25 cellular contexts compared by ENCODE assay signal in genomic region chr22:45621836-45622600, GRCh38.
"Had no signal": no experiment of that assay in that cellular context is flagged by ENCODE, and none has a peak within 500 bp of the region (broad histone marks: within the 10 kb centered on the region; RNA-seq: fewer than 3 reads in every experiment).

No MANE protein-coding gene starts in this region.

- DNase-seq: activated CD4-positive, alpha-beta memory T cell treated with anti-CD3 and anti-CD28 coated beads, Interleukin-2, amount 10 ng/mL, durations not matched to agents 7 days and 5 days; activated CD4-positive, alpha-beta T cell treated with anti-CD3 and anti-CD28 coated beads for 1 hour; activated CD4-positive, alpha-beta T cell treated with anti-CD3 and anti-CD28 coated beads for 4 hours; activated CD4-positive, alpha-beta T cell treated with anti-CD3 and anti-CD28 coated beads, Interleukin-2, amount 10 ng/mL, durations not matched to agents 7 days and 5 days; activated CD4-positive, alpha-beta T cell treated with anti-CD3 and anti-CD28 coated beads, Interleukin-2, amount 50 U/mL, for 4 hours; activated CD8-positive, alpha-beta memory T cell treated with anti-CD3 and anti-CD28 coated beads, Interleukin-2, amount 50 U/mL, for 48 hours; activated naive CD4-positive, alpha-beta T cell treated with anti-CD3 and anti-CD28 coated beads for 36 hours; activated naive CD8-positive, alpha-beta T cell treated with anti-CD3 and anti-CD28 coated beads for 36 hours; activated naive CD8-positive, alpha-beta T cell treated with anti-CD3 and anti-CD28 coated beads, Interleukin-2, amount 50 U/mL, for 24 hours; activated T-cell treated with anti-CD3 and anti-CD28 coated beads for 4 hours; activated T-cell treated with anti-CD3 and anti-CD28 coated beads, Interleukin-2, amount 50 U/mL, for 24 hours; activated T-cell treated with anti-CD3 and anti-CD28 coated beads, Interleukin-2, amount 50 U/mL, for 72 hours; adrenal gland; amygdala; body of pancreas; caudate nucleus; colonic mucosa; effector memory CD4-positive, alpha-beta T cell; endodermal cell; foreskin fibroblast; T-helper 2 cell had no signal

- H3K4me3 ChIP-seq: adrenal gland, body of pancreas, colonic mucosa, dorsolateral prefrontal cortex had no signal

- H3K4me3 Mint-ChIP-seq: activated CD4-positive, alpha-beta memory T cell treated with anti-CD3 and anti-CD28 coated beads, Interleukin-2, amount 10 ng/mL, durations not matched to agents 7 days and 5 days; activated CD4-positive, alpha-beta T cell treated with anti-CD3 and anti-CD28 coated beads, Interleukin-2, amount 10 ng/mL, durations not matched to agents 7 days and 5 days; activated naive CD4-positive, alpha-beta T cell treated with anti-CD3 and anti-CD28 coated beads for 36 hours; activated naive CD4-positive, alpha-beta T cell treated with anti-CD3 and anti-CD28 coated beads, Interleukin-2, amount 50 U/mL, for 24 hours; activated naive CD8-positive, alpha-beta T cell treated with anti-CD3 and anti-CD28 coated beads for 36 hours; activated naive CD8-positive, alpha-beta T cell treated with anti-CD3 and anti-CD28 coated beads, Interleukin-2, amount 50 U/mL, for 24 hours; activated T-cell treated with anti-CD3 and anti-CD28 coated beads, Interleukin-2, amount 50 U/mL, for 24 hours; activated T-cell treated with anti-CD3 and anti-CD28 coated beads, Interleukin-2, amount 50 U/mL, for 72 hours; dendritic cell treated with granulocyte-macrophage colony-stimulating factor and Interleukin-4, amounts not matched to agents 40 ng/mL and 50 ng/mL, for 4 days; endodermal cell; WTC11 had no signal

- H3K4me1 ChIP-seq: adrenal gland, body of pancreas, colonic mucosa had no signal

- H3K4me1 Mint-ChIP-seq: activated naive CD4-positive, alpha-beta T cell treated with anti-CD3 and anti-CD28 coated beads, Interleukin-2, amount 50 U/mL, for 24 hours had no signal

- H3K36me3 ChIP-seq: adrenal gland, colonic mucosa had no signal

- H3K9me3 ChIP-seq: adrenal gland, body of pancreas, colonic mucosa had no signal

- H3K9me3 Mint-ChIP-seq: activated naive CD4-positive, alpha-beta T cell treated with anti-CD3 and anti-CD28 coated beads, Interleukin-2, amount 50 U/mL, for 24 hours; activated T-cell treated with anti-CD3 and anti-CD28 coated beads, Interleukin-2, amount 50 U/mL, for 24 hours; dendritic cell treated with granulocyte-macrophage colony-stimulating factor and Interleukin-4, amounts not matched to agents 40 ng/mL and 50 ng/mL, for 4 days had no signal

- H3K27me3 Mint-ChIP-seq: activated naive CD4-positive, alpha-beta T cell treated with anti-CD3 and anti-CD28 coated beads, Interleukin-2, amount 50 U/mL, for 24 hours; activated naive CD8-positive, alpha-beta T cell treated with anti-CD3 and anti-CD28 coated beads for 36 hours; activated naive CD8-positive, alpha-beta T cell treated with anti-CD3 and anti-CD28 coated beads, Interleukin-2, amount 50 U/mL, for 24 hours had no signal

- H3K27ac Mint-ChIP-seq: activated CD4-positive, alpha-beta memory T cell treated with anti-CD3 and anti-CD28 coated beads, Interleukin-2, amount 10 ng/mL, durations not matched to agents 7 days and 5 days; activated CD4-positive, alpha-beta T cell treated with anti-CD3 and anti-CD28 coated beads, Interleukin-2, amount 10 ng/mL, durations not matched to agents 7 days and 5 days; activated naive CD4-positive, alpha-beta T cell treated with anti-CD3 and anti-CD28 coated beads for 36 hours; activated naive CD4-positive, alpha-beta T cell treated with anti-CD3 and anti-CD28 coated beads, Interleukin-2, amount 50 U/mL, for 24 hours; activated naive CD8-positive, alpha-beta T cell treated with anti-CD3 and anti-CD28 coated beads for 36 hours; activated naive CD8-positive, alpha-beta T cell treated with anti-CD3 and anti-CD28 coated beads, Interleukin-2, amount 50 U/mL, for 24 hours; activated T-cell treated with anti-CD3 and anti-CD28 coated beads, Interleukin-2, amount 50 U/mL, for 24 hours; activated T-cell treated with anti-CD3 and anti-CD28 coated beads, Interleukin-2, amount 50 U/mL, for 72 hours; dendritic cell treated with granulocyte-macrophage colony-stimulating factor and Interleukin-4, amounts not matched to agents 40 ng/mL and 50 ng/mL, for 4 days; endodermal cell; WTC11 had no signal

- H3K36me3 Mint-ChIP-seq: activated naive CD4-positive, alpha-beta T cell treated with anti-CD3 and anti-CD28 coated beads, Interleukin-2, amount 50 U/mL, for 24 hours; activated naive CD8-positive, alpha-beta T cell treated with anti-CD3 and anti-CD28 coated beads for 36 hours had no signal

- H3K27me3 ChIP-seq: adrenal gland, body of pancreas, colonic mucosa had no signal

- H3K27ac ChIP-seq: adrenal gland, body of pancreas, colonic mucosa, dorsolateral prefrontal cortex had no signal
